In the genomic region with DNA sequence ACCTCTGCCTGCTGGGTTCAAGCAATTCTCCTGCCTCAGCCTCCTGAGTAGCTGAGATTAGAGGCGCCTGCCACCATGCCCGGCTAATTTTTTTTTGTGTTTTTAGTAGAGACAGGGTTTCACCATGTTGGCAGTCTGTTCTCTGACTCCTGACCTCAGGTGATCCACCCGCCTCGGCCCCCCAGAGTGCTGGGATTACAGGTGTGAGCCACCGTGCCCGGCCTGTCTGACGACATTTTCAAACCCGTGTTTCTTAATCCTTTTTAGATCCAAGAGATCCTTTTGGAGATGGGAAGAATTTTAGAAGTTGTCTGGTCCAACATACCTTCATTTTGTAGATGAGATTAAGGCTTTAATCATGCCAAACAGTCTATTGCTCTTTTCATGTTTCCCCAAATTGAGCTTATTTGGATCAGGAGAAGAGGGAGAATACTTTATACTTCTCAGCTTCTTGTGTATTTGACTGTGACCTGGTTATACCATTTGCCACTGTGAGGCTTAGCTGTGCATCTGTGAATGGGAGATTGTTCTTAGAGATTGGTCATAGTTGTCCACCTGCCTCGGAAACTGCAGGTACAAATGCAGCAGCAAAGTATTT, we compare ENCODE assay signal across 10 cellular contexts. TPM values are rescaled to one million over a fixed set of nuclear protein-coding genes. Genes with fewer than 3 reads are reported as not detected.
DNase-seq lines count a peak whose midpoint lies in the region; ATAC-seq, FAIRE-seq and TF ChIP-seq lines count a peak whose summit lies in the region.
"Had no signal": no experiment of that assay in that cellular context is flagged by ENCODE, and none has a peak within 500 bp of the region (broad histone marks: within the 10 kb centered on the region; RNA-seq: fewer than 3 reads in every experiment).

No MANE protein-coding gene starts in this region.

- intact Hi-C loops in breast epithelium (cut with DNase I; ENCODE audit: low total_unique reads) (no loop called here), MCF 10A (cut with micrococcal nuclease) (loop anchor here (1.0 to 2.0 kb wide), 4 partner anchors 13 to 214 kb away; no protein-coding TSS in a partner anchor), vagina (cut with DNase I) (loop anchor here (2.0 to 5.0 kb wide), 2 partner anchors 103 to 213 kb away; no protein-coding TSS in a partner anchor)

- peaks cover 20% of the 10 kb centered on the region for H4K20me1 ChIP-seq in SU-DHL-6 (ENCODE audit: low read depth, low read length)
- H4K20me1 ChIP-seq in keratinocyte (ENCODE audit: control insufficient read depth, extremely low read depth, insufficient read depth, low read length): peaks cover 21% of the 10 kb centered on the region

- H3K27ac ChIP-seq in breast epithelium: peak overlapping the region; percentile 5 to 71
- H3K27ac ChIP-seq in SU-DHL-6 (ENCODE audit: low read depth, low read length): peak overlapping the region; percentile 23; the same call in 1 of the 2 replicates
- H3K27ac ChIP-seq in keratinocyte (ENCODE audit: control insufficient read depth, insufficient read depth, low read length): no peak overlapping the region
- peak overlapping the region; percentile 7 for H3K27ac ChIP-seq in vagina
- H3K27ac ChIP-seq: neural progenitor cell had no signal

- H3K4me2 ChIP-seq in SU-DHL-6 (ENCODE audit: low read depth, low read length, poor library complexity, severe bottlenecking) (peak overlapping the region; percentile 64), keratinocyte (ENCODE audit: control insufficient read depth, extremely low read depth, insufficient read depth, low read depth, low read length) (peak overlapping the region; percentile 59)

- no peaks in the 10 kb centered on the region for H3K9me2 ChIP-seq in SU-DHL-6 (replicated peaks; ENCODE audit: insufficient read depth, low read length)

- POLR2A ChIA-PET in MCF 10A (lab: Yijun Ruan, JAX): interaction anchor here (0.6 to 3.2 kb wide), 14 partner anchors 9 to 116 kb away, joined by 3 to 19 read pairs (median 4); a partner anchor contains a TSS

- H3K4me3 ChIP-seq in breast epithelium (no peak overlapping the region), SU-DHL-6 (ENCODE audit: insufficient read depth, low read length, poor library complexity, severe bottlenecking) (no peak overlapping the region), keratinocyte (ENCODE audit: control insufficient read depth in 2 of 3, extremely low read depth in 1 of 3, insufficient read depth in 2 of 3, low read depth in 1 of 3, low read length in 3 of 3) (peak overlapping the region in 1 of 3 experiments; percentile 8), vagina (no peak overlapping the region)
- H3K4me3 ChIP-seq: neural progenitor cell had no signal

- H3K9me3 Mint-ChIP-seq in MCF 10A (ENCODE audit: unreplicated experiment): no peaks in the 10 kb centered on the region
- H3K9me3 Mint-ChIP-seq: neural progenitor cell had no signal

- no peak overlapping the region for H3K27ac Mint-ChIP-seq in MCF 10A (ENCODE audit: low read depth, unreplicated experiment)
- H3K27ac Mint-ChIP-seq: neural progenitor cell had no signal

- no TSS peak for BruUV-seq in MCF 10A (replicated peaks; lab: Mats Ljungman, UMichigan)

- peaks cover 5% of the 10 kb centered on the region for H3K36me3 Mint-ChIP-seq in MCF 10A (ENCODE audit: insufficient read depth, unreplicated experiment)

- no peaks in the 10 kb centered on the region for H3K27me3 Mint-ChIP-seq in MCF 10A (ENCODE audit: insufficient read depth, unreplicated experiment)

- ATAC-seq in GM21825 (IDR thresholded peaks at IDR 0.05; ENCODE audit: unreplicated experiment): no peak

- H3K27me3 ChIP-seq in breast epithelium (no peaks in the 10 kb centered on the region), SU-DHL-6 (ENCODE audit: low read length) (no peaks in the 10 kb centered on the region), keratinocyte (ENCODE audit: control insufficient read depth, extremely low read depth, insufficient read depth, low read length) (no peaks in the 10 kb centered on the region), vagina (no peaks in the 10 kb centered on the region)
- H3K27me3 ChIP-seq: neural progenitor cell had no signal

- H3K9me3 ChIP-seq in breast epithelium (no peaks in the 10 kb centered on the region), SU-DHL-6 (ENCODE audit: insufficient read depth, low read length) (no peaks in the 10 kb centered on the region), keratinocyte (ENCODE audit: control insufficient read depth, low read depth, low read length) (no peaks in the 10 kb centered on the region), vagina (no peaks in the 10 kb centered on the region)

- CTCF ChIA-PET in MCF 10A (lab: Yijun Ruan, JAX): interaction anchor here (0.6 to 5.7 kb wide), 41 partner anchors 10 to 245 kb away, joined by 3 to 71 read pairs (median 6); a partner anchor contains a TSS

- TF ChIP-seq CTCF in breast epithelium (IDR thresholded peaks at IDR 0.05) (no peak), MCF 10A (IDR thresholded peaks at IDR 0.05; ENCODE audit: unreplicated experiment) (no peak), SU-DHL-6 (IDR thresholded peaks at IDR 0.05; ENCODE audit: insufficient read depth, low read length, poor library complexity, severe bottlenecking) (no peak), keratinocyte (optimal IDR thresholded peaks at IDR 0.05 in 1 of 3, IDR thresholded peaks at IDR 0.05 in 1 of 3, conservative IDR thresholded peaks at IDR 0.05 in 1 of 3; ENCODE audit: extremely low read depth in 1 of 3, insufficient read depth in 2 of 3, low read length in 3 of 3) (no peak), vagina (IDR thresholded peaks at IDR 0.05) (no peak), GM13976 (IDR thresholded peaks at IDR 0.05; ENCODE audit: borderline replicate concordance, control extremely low read depth, extremely low read depth, insufficient read depth, missing control alignments) (no peak)

- H3K36me3 ChIP-seq in breast epithelium: no peaks in the 10 kb centered on the region
- no peaks in the 10 kb centered on the region for H3K36me3 ChIP-seq in SU-DHL-6 (ENCODE audit: low read length)
- peaks cover 0 to 7% of the 10 kb centered on the region in 2 experiments for H3K36me3 ChIP-seq in keratinocyte (ENCODE audit: control insufficient read depth in 2 of 2, extremely low read depth in 1 of 2, insufficient read depth in 2 of 2, low read length in 2 of 2)
- H3K36me3 ChIP-seq in vagina: no peaks in the 10 kb centered on the region
- H3K36me3 ChIP-seq: neural progenitor cell had no signal

- H3K4me1 Mint-ChIP-seq in MCF 10A (ENCODE audit: insufficient read depth, unreplicated experiment): peaks cover 22% of the 10 kb centered on the region

- dilution Hi-C loops in keratinocyte (cut with MboI; ENCODE audit: extremely low pct_ligation_motif_present, low sequenced_read_pairs): no loop called here

- TF ChIP-seq POLR2A in breast epithelium (IDR thresholded peaks at IDR 0.05) (no peak), vagina (IDR thresholded peaks at IDR 0.05) (no peak)

- peaks cover 99% of the 10 kb centered on the region for H3K79me2 ChIP-seq in SU-DHL-6 (ENCODE audit: insufficient read depth, low read length)
- H3K79me2 ChIP-seq in keratinocyte (ENCODE audit: control insufficient read depth, insufficient read depth, low read length): peaks cover 93% of the 10 kb centered on the region

- no peak overlapping the region for H3K4me3 Mint-ChIP-seq in MCF 10A (ENCODE audit: unreplicated experiment)
- H3K4me3 Mint-ChIP-seq: neural progenitor cell had no signal

- peaks cover 59% of the 10 kb centered on the region for H3F3A ChIP-seq in SU-DHL-6 (ENCODE audit: insufficient read depth)

- in situ Hi-C loops in GM13976 (cut with MboI; ENCODE audit: low sequenced_read_pairs, unreplicated experiment): loop anchor here (10.0 kb wide), 1 partner anchor 211 kb away; no protein-coding TSS in a partner anchor

- no peak overlapping the region for H2AFZ ChIP-seq in SU-DHL-6 (ENCODE audit: low read depth, low read length, severe bottlenecking)
- no peak overlapping the region for H2AFZ ChIP-seq in keratinocyte (ENCODE audit: control insufficient read depth, low read length)
- H2AFZ ChIP-seq: neural progenitor cell had no signal

- no peak for DNase-seq in breast epithelium (ENCODE audit: low spot score in 2 of 2)
- DNase-seq in MCF 10A (ENCODE audit: unreplicated experiment): no peak
- no peak for DNase-seq in keratinocyte (ENCODE audit: low read depth, low spot score)
- DNase-seq in vagina (ENCODE audit: extremely low spot score in 2 of 2): peak in 1 of 2 donors; percentile 27
- no peak for DNase-seq in GM13976 (ENCODE audit: low spot score)
- no peak for DNase-seq in MV-4-11 (lab: John Stamatoyannopoulos, UW)
- DNase-seq: NCI-H774 had no signal

- H3K9ac ChIP-seq in SU-DHL-6 (ENCODE audit: low read length) (no peak overlapping the region), keratinocyte (ENCODE audit: control insufficient read depth, extremely low read depth, insufficient read depth, low read length) (no peak overlapping the region)
- H3K9ac ChIP-seq: neural progenitor cell had no signal

- no peak for FAIRE-seq in keratinocyte (lab: Jason Lieb, UNC)

- peaks cover 2% of the 10 kb centered on the region for H3K9me1 ChIP-seq in keratinocyte (ENCODE audit: control insufficient read depth, extremely low read depth, insufficient read depth, low read length)

- H3K4me1 ChIP-seq in breast epithelium: peaks cover 0 to 29% of the 10 kb centered on the region in 2 donors
- peaks cover 37% of the 10 kb centered on the region for H3K4me1 ChIP-seq in keratinocyte (ENCODE audit: control insufficient read depth, extremely low read depth, insufficient read depth, low read length)
- H3K4me1 ChIP-seq in vagina: peaks cover 54% of the 10 kb centered on the region

RNA-seq across cellular contexts. Expression of a gene that starts 25.8 kb away (rescaled TPM):
- 10 to 100 TPM; 30.4 to 70.8 (median 51.5) TPM for total RNA-seq in breast epithelium
- 114 and 129 TPM in 2 replicates for total RNA-seq in MCF 10A (2022)
- 75.4 to 92.0 TPM (median 79.3 TPM) in 3 replicates for polyA plus RNA-seq in keratinocyte
- polyA plus RNA-seq in keratinocyte (2011; ENCODE audit: low read depth): 39.3 TPM
- polyA plus RNA-seq in keratinocyte (2011; cell fraction: cytosol; rRNA removed): 58.0 and 63.5 TPM in 2 replicates
- polyA plus RNA-seq in keratinocyte (2011; cell fraction: nucleus; rRNA removed): 76.7 and 89.7 TPM in 2 replicates
- 47.6 and 78.5 TPM in 2 replicates for polyA plus RNA-seq in keratinocyte (2012; ENCODE audit: low replicate concordance)
- polyA minus RNA-seq in keratinocyte: 213 to 474 TPM (median 267 TPM) in 3 replicates
- polyA minus RNA-seq in keratinocyte (2011; cell fraction: cytosol; rRNA and poly(A)+ RNA removed): 76.7 TPM
- polyA minus RNA-seq in keratinocyte (2011; cell fraction: nucleus; rRNA and poly(A)+ RNA removed): 61.2 and 107 TPM in 2 replicates
- 42.5 TPM for total RNA-seq in vagina
